ENCODE assay signal across 23 cellular contexts in the genomic region with DNA sequence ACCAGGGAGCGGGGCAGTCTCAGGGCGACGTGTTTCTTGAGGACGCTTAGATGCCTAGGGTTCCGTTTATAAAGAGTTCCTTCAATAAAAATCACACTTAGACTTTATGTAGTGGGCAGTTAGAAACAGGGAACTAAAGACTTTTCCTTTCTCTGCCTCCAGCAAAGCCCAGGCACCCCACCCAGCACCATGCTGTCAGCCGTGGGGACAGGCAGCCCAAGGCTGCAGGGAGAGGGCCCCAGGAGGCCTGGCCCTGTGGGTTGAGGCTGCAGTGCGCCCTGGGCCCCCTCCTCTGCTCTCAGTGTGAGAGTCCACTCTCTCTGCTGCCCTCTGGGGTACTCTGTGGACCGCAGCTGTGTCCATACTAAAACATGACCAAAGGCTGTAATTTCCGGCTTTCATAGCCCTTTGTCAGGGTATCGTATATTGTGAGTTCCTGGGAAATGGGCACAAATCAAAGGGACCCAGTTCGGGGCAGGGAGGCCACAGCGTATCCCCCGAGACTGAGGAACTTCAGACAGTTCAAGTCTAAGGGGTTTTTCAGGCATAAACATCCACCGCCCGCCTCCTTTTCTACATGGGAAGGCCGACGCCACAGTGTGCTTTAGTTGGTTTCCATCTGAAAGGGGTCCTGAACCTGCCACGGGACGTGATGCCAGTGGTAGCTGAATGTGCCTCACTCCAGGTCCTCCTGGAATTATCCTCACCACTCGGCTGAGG. TPM values are rescaled to one million over a fixed set of nuclear protein-coding genes. Genes with fewer than 3 reads are reported as not detected.
DNase-seq lines count a peak whose midpoint lies in the region; ATAC-seq and TF ChIP-seq lines count a peak whose summit lies in the region.
"Had no signal": no experiment of that assay in that cellular context is flagged by ENCODE, and none has a peak within 500 bp of the region (broad histone marks: within the 10 kb centered on the region; RNA-seq: fewer than 3 reads in every experiment).

No MANE protein-coding gene starts in this region.

- H3K27me3 ChIP-seq in cardiac muscle cell (no peaks in the 10 kb centered on the region), ascending aorta (no peaks in the 10 kb centered on the region), smooth muscle cell (ENCODE audit: low read depth) (no peaks in the 10 kb centered on the region)
- H3K27me3 ChIP-seq: dorsolateral prefrontal cortex had no signal

- peaks cover 24% of the 10 kb centered on the region for H3K79me2 ChIP-seq in smooth muscle cell (ENCODE audit: low read depth)

- peaks cover 64% of the 10 kb centered on the region for H4K20me1 ChIP-seq in smooth muscle cell (ENCODE audit: low read depth)

- no peak for TF ChIP-seq CTCF in cardiac muscle cell (IDR thresholded peaks at IDR 0.05; ENCODE audit: low read depth, low read length)
- TF ChIP-seq CTCF in ascending aorta (IDR thresholded peaks at IDR 0.05), result no peak
- no peak for TF ChIP-seq CTCF in smooth muscle cell (IDR thresholded peaks at IDR 0.05; ENCODE audit: borderline replicate concordance, insufficient read depth, poor library complexity, severe bottlenecking)

- no peak for ATAC-seq in Right ventricle myocardium superior (ENCODE audit: poor library complexity)
- ATAC-seq: naive thymus-derived CD8-positive, alpha-beta T cell had no signal

- H3K4me3 ChIP-seq in cardiac muscle cell, result no peak overlapping the region
- no peak overlapping the region for H3K4me3 ChIP-seq in ascending aorta
- no peak overlapping the region for H3K4me3 ChIP-seq in mesodermal cell (ENCODE audit: extremely low read depth, insufficient read depth, low read length, poor library complexity, severe bottlenecking)
- no peak overlapping the region for H3K4me3 ChIP-seq in smooth muscle cell
- H3K4me3 ChIP-seq: dorsolateral prefrontal cortex had no signal

- no peaks in the 10 kb centered on the region for H3K9me3 ChIP-seq in cardiac muscle cell (ENCODE audit: low read depth)
- no peaks in the 10 kb centered on the region for H3K9me3 ChIP-seq in ascending aorta
- no peaks in the 10 kb centered on the region for H3K9me3 ChIP-seq in mesodermal cell (ENCODE audit: control insufficient read depth, low read length)
- H3K9me3 ChIP-seq in smooth muscle cell (replicated peaks; ENCODE audit: low read depth), result no peaks in the 10 kb centered on the region

- WGBS in mesodermal cell (ENCODE audit: insufficient coverage in 2 of 2), 2 experiments, result 94 to 98% methylated on average over 14 to 17 of the region's 20 CpGs
- 85% methylated on average over 20 of the region's 20 CpGs for whole genome bisulfite sequencing in smooth muscle cell (ENCODE audit: low lambda C conversion rate)

- DNase-seq in cardiac muscle cell (ENCODE audit: low read depth in 1 of 2, low spot score in 1 of 2) (no peak), Right ventricle myocardium superior (no peak), ascending aorta (ENCODE audit: low spot score in 2 of 2) (no peak), smooth muscle cell (lab: John Stamatoyannopoulos, UW; ENCODE audit: unreplicated experiment) (no peak), NCI-H774 (lab: John Stamatoyannopoulos, UW) (no peak)
- DNase-seq in activated CD4-positive, alpha-beta T cell treated with anti-CD3 and anti-CD28 coated beads for 4 hours, result no peak
- DNase-seq in NK-92 treated with Interleukin-12 subunit alpha and Interleukin-12 subunit beta, amount 100 ng/mL, for 24 hours (lab: John Stamatoyannopoulos, UW), result no peak
- DNase-seq: activated CD4-positive, alpha-beta T cell treated with anti-CD3 and anti-CD28 coated beads, Interleukin-2, amount 50 U/mL, for 4 hours; activated naive CD4-positive, alpha-beta T cell treated with Interleukin-2 at 50 U/mL for 16 hours; amniotic stem cell; C1 segment of cervical spinal cord; caudate nucleus; foreskin fibroblast; hypothalamus; MM.1S; naive thymus-derived CD8-positive, alpha-beta T cell; NCI-H748 treated with DMSO at 0.1 percent for 48 hours; OCI-M1; SHP77 treated with DMSO at 0.1 percent for 48 hours; stimulated activated CD4-positive, alpha-beta T cell treated with anti-CD3 and anti-CD28 coated beads, Interleukin-4, amount 100 ng/mL, for 4 hours; T-helper 1 cell had no signal

- intact Hi-C loops in Right ventricle myocardium superior (cut with DNase I), result loop anchor here (5.0 kb wide), 1 partner anchor 54 kb away; no protein-coding TSS in a partner anchor
- intact Hi-C loops in ascending aorta (cut with DNase I), result loop anchor here (5.0 kb wide), 1 partner anchor 259 kb away; the partner anchor contains the start of gene UBE3C

- H3K36me3 ChIP-seq in cardiac muscle cell (no peaks in the 10 kb centered on the region), ascending aorta (peaks cover 5 to 46% of the 10 kb centered on the region in 2 donors), mesodermal cell (ENCODE audit: control insufficient read depth, insufficient read depth, low read length) (peaks cover 56% of the 10 kb centered on the region), smooth muscle cell (ENCODE audit: low read depth) (peaks cover 4% of the 10 kb centered on the region)

- no peaks in the 10 kb centered on the region for H3F3A ChIP-seq in smooth muscle cell (ENCODE audit: low read depth)

- H3K9ac ChIP-seq in smooth muscle cell (ENCODE audit: low read depth), result no peak overlapping the region

- H3K4me2 ChIP-seq in smooth muscle cell, result no peak overlapping the region

- H2AFZ ChIP-seq in smooth muscle cell (ENCODE audit: low read depth), result no peak overlapping the region

- peak overlapping the region; percentile 95 for H3K27ac ChIP-seq in cardiac muscle cell
- peak overlapping the region; percentile 75 to 82 for H3K27ac ChIP-seq in ascending aorta
- H3K27ac ChIP-seq in mesodermal cell (ENCODE audit: low read depth, low read length, severe bottlenecking), result peak overlapping the region; percentile 0
- H3K27ac ChIP-seq in smooth muscle cell (ENCODE audit: low read depth), result peak overlapping the region; percentile 40
- H3K27ac ChIP-seq: dorsolateral prefrontal cortex had no signal

- H3K4me1 ChIP-seq in cardiac muscle cell (ENCODE audit: low read depth) (peaks cover 18% of the 10 kb centered on the region), ascending aorta (peaks cover 12 to 15% of the 10 kb centered on the region in 2 donors), mesodermal cell (ENCODE audit: control insufficient read depth, insufficient read depth, low read length, poor library complexity, severe bottlenecking) (peaks cover 50% of the 10 kb centered on the region), smooth muscle cell (ENCODE audit: low read depth) (peaks cover 4% of the 10 kb centered on the region)

RNA-seq across cellular contexts. Expression of gene DNAJB6, which starts 59.7 kb away (rescaled TPM):
- total RNA-seq in cardiac muscle cell (110 and 117 TPM in 2 replicates), Right ventricle myocardium superior (191 TPM), ascending aorta (79.1 TPM), smooth muscle cell (104 and 111 TPM in 2 replicates)
- polyA plus RNA-seq in cardiac muscle cell (122 and 137 TPM in 2 replicates), smooth muscle cell (103 and 140 TPM in 2 replicates)
- polyA plus RNA-seq in mesodermal cell (2013, experiment 1 of 2), result 126 TPM
- polyA plus RNA-seq in mesodermal cell (2013, experiment 2 of 2), result 132 TPM

Comparison
In these comparisons a context has a peak if more than half of its experiments do, and no peak if none do; other contexts are left out.
1. H3K27ac ChIP-seq: peak in every context shown above with its lines; median percentile 95 in cardiac muscle cell; 78 in ascending aorta; 40 in smooth muscle cell; 0 in mesodermal cell.